Comparison of ENCODE assay signal across 10 cellular contexts in the genomic region with DNA sequence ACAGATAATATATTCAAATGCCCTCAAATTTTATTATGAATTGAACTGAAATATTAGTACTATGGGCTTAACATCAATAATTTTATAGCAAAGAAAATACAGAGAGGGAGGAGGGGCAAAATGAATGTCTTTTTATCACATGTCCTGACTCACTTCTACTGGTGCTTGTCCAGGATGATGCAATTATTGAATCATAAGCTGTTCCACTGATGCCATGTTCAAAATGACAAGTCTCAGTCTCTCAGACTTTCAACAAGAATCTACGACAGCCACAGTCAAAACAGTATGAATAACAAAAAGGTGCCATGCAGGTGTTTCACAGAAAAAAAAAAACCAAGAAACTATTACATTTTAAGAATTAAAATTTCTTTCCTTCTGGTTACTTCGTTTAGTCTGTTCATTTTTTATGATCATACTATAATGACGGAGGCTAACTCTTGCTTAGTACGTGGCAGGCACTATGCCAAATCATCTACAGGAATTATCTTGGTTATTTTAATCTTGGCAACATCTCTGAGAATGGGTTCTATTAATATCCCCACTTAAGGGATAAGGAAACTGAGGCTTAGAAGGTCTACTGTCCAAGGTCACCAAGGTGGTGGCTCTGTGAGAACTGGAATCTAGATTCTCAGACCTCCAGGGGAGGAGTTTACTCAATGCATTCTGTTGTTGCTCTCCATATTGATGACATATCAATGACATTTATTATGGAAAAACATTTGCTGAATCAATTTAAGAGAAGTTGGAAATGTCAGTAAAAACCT.
DNase-seq lines count a peak whose midpoint lies in the region; ATAC-seq, FAIRE-seq and TF ChIP-seq lines count a peak whose summit lies in the region.
"Had no signal": no experiment of that assay in that cellular context is flagged by ENCODE, and none has a peak within 500 bp of the region (broad histone marks: within the 10 kb centered on the region; RNA-seq: fewer than 3 reads in every experiment).

No MANE protein-coding gene starts in this region.

- H3K36me3 Mint-ChIP-seq in HFFc6 (ENCODE audit: low read depth), result peaks cover 29% of the 10 kb centered on the region

- H3K27me3 ChIP-seq in A673 (replicated peaks; ENCODE audit: insufficient read depth, low read depth, low read length, poor library complexity), result no peaks in the 10 kb centered on the region
- no peaks in the 10 kb centered on the region for H3K27me3 ChIP-seq in adipocyte (replicated peaks; ENCODE audit: control insufficient read depth, insufficient read depth, low read length)
- no peaks in the 10 kb centered on the region for H3K27me3 ChIP-seq in keratinocyte (ENCODE audit: control insufficient read depth, extremely low read depth, insufficient read depth, low read length)

- DNase-seq in A673 (ENCODE audit: low spot score) (peak; percentile 18), HFFc6 (peak; percentile 45), adipocyte (ENCODE audit: low read depth) (peak; percentile 52), keratinocyte (ENCODE audit: low read depth, low spot score) (peak; percentile 13), NCI-H146 treated with DMSO at 0.1 percent for 48 hours (lab: John Stamatoyannopoulos, UW; ENCODE audit: unreplicated experiment) (no peak), foreskin melanocyte (no peak)
- DNase-seq: effector CD4-positive, alpha-beta T cell; stimulated activated CD4-positive, alpha-beta T cell treated with anti-CD3 and anti-CD28 coated beads, Interleukin-2, amount 100 ng/mL, for 48 hours had no signal

- no peaks in the 10 kb centered on the region for H3K9me3 Mint-ChIP-seq in HFFc6

- H3K36me3 ChIP-seq in A673 (ENCODE audit: insufficient read depth, low read length, poor library complexity, severe bottlenecking), result no peaks in the 10 kb centered on the region
- H3K36me3 ChIP-seq in adipocyte (ENCODE audit: control insufficient read depth, insufficient read depth, low read length, severe bottlenecking), result no peaks in the 10 kb centered on the region
- peaks cover 0 to 3% of the 10 kb centered on the region in 2 experiments for H3K36me3 ChIP-seq in keratinocyte (ENCODE audit: control insufficient read depth in 2 of 2, extremely low read depth in 1 of 2, insufficient read depth in 2 of 2, low read length in 2 of 2)

- H3K9me1 ChIP-seq in keratinocyte (ENCODE audit: control insufficient read depth, extremely low read depth, insufficient read depth, low read length), result no peaks in the 10 kb centered on the region

- H3K4me3 Mint-ChIP-seq in HFFc6, result 0 out of 2 replicates have a peak overlapping the region, but pooled peaks have one; percentile 7

- H3K9ac ChIP-seq in adipocyte (ENCODE audit: low read length), result no peak overlapping the region
- no peak overlapping the region for H3K9ac ChIP-seq in keratinocyte (ENCODE audit: control insufficient read depth, extremely low read depth, insufficient read depth, low read length)

- intact Hi-C loops in A673 (cut with micrococcal nuclease; ENCODE audit: unreplicated experiment), result no loop called here

- H3K27me3 Mint-ChIP-seq in HFFc6 (ENCODE audit: insufficient read depth), result no peaks in the 10 kb centered on the region; the same call in 1 of the 2 replicates

- no peaks in the 10 kb centered on the region for H3K9me3 ChIP-seq in A673 (ENCODE audit: low read depth, low read length, poor library complexity, severe bottlenecking)
- H3K9me3 ChIP-seq in adipocyte (ENCODE audit: control insufficient read depth, low read length), result no peaks in the 10 kb centered on the region
- H3K9me3 ChIP-seq in keratinocyte (ENCODE audit: control insufficient read depth, low read depth, low read length), result no peaks in the 10 kb centered on the region

- TF ChIP-seq CTCF in A673 (conservative IDR thresholded peaks at IDR 0.05; ENCODE audit: low read depth, low read length), result no peak
- no peak for TF ChIP-seq CTCF in HFFc6 (IDR thresholded peaks at IDR 0.05)
- no peak for TF ChIP-seq CTCF in keratinocyte (optimal IDR thresholded peaks at IDR 0.05 in 1 of 3, IDR thresholded peaks at IDR 0.05 in 1 of 3, conservative IDR thresholded peaks at IDR 0.05 in 1 of 3; ENCODE audit: extremely low read depth in 1 of 3, insufficient read depth in 2 of 3, low read length in 3 of 3)

- H3K79me2 ChIP-seq in keratinocyte (ENCODE audit: control insufficient read depth, insufficient read depth, low read length), result peaks cover 83% of the 10 kb centered on the region

- H3K27ac ChIP-seq in A673 (ENCODE audit: low read depth, low read length, poor library complexity, severe bottlenecking) (no peak overlapping the region), keratinocyte (ENCODE audit: control insufficient read depth, insufficient read depth, low read length) (peak overlapping the region; percentile 76)

- no peaks in the 10 kb centered on the region for H4K20me1 ChIP-seq in keratinocyte (ENCODE audit: control insufficient read depth, extremely low read depth, insufficient read depth, low read length)

- ATAC-seq in GM21717 (IDR thresholded peaks at IDR 0.05; ENCODE audit: unreplicated experiment) (no peak), GM18907 (IDR thresholded peaks at IDR 0.05; ENCODE audit: unreplicated experiment) (no peak)

- H3K4me3 ChIP-seq in A673 (ENCODE audit: low read depth, low read length, poor library complexity, severe bottlenecking), result no peak overlapping the region
- no peak overlapping the region for H3K4me3 ChIP-seq in adipocyte (ENCODE audit: low read length)
- H3K4me3 ChIP-seq in keratinocyte (ENCODE audit: control insufficient read depth in 2 of 3, extremely low read depth in 1 of 3, insufficient read depth in 2 of 3, low read depth in 1 of 3, low read length in 3 of 3), result no peak overlapping the region

- H2AFZ ChIP-seq in keratinocyte (ENCODE audit: control insufficient read depth, low read length), result no peak overlapping the region

- peaks cover 51% of the 10 kb centered on the region for H3K4me1 Mint-ChIP-seq in HFFc6 (ENCODE audit: low read depth)

- CTCF ChIA-PET in A673 (lab: Charles Lee), result no interaction called here

- no TSS peak for BruUV-seq in A673 (replicated peaks; lab: Mats Ljungman, UMichigan)

- FAIRE-seq in keratinocyte (lab: Jason Lieb, UNC), result no peak

- peak overlapping the region; percentile 67 for H3K27ac Mint-ChIP-seq in HFFc6

- POLR2A ChIA-PET in A673 (lab: Charles Lee; ENCODE audit: low non-redundant PET), result no interaction called here

- H3K4me2 ChIP-seq in keratinocyte (ENCODE audit: control insufficient read depth, extremely low read depth, insufficient read depth, low read depth, low read length), result no peak overlapping the region

- peaks cover 13% of the 10 kb centered on the region for H3K4me1 ChIP-seq in A673 (ENCODE audit: insufficient read depth, low read length, poor library complexity, severe bottlenecking)
- peaks cover 24% of the 10 kb centered on the region for H3K4me1 ChIP-seq in adipocyte (ENCODE audit: control insufficient read depth, insufficient read depth, low read length)
- peaks cover 13% of the 10 kb centered on the region for H3K4me1 ChIP-seq in keratinocyte (ENCODE audit: control insufficient read depth, extremely low read depth, insufficient read depth, low read length)

- dilution Hi-C loops in keratinocyte (cut with MboI; ENCODE audit: extremely low pct_ligation_motif_present, low sequenced_read_pairs), result no loop called here

Comparison
In these comparisons a context has a peak if more than half of its experiments do, and no peak if none do; other contexts are left out.
1. DNase-seq: peak in A673 (single experiment), HFFc6 (single experiment), adipocyte (single experiment) and keratinocyte (single experiment); none in NCI-H146 treated with DMSO at 0.1 percent for 48 hours (single experiment) and foreskin melanocyte (single experiment).